In the genomic region with DNA sequence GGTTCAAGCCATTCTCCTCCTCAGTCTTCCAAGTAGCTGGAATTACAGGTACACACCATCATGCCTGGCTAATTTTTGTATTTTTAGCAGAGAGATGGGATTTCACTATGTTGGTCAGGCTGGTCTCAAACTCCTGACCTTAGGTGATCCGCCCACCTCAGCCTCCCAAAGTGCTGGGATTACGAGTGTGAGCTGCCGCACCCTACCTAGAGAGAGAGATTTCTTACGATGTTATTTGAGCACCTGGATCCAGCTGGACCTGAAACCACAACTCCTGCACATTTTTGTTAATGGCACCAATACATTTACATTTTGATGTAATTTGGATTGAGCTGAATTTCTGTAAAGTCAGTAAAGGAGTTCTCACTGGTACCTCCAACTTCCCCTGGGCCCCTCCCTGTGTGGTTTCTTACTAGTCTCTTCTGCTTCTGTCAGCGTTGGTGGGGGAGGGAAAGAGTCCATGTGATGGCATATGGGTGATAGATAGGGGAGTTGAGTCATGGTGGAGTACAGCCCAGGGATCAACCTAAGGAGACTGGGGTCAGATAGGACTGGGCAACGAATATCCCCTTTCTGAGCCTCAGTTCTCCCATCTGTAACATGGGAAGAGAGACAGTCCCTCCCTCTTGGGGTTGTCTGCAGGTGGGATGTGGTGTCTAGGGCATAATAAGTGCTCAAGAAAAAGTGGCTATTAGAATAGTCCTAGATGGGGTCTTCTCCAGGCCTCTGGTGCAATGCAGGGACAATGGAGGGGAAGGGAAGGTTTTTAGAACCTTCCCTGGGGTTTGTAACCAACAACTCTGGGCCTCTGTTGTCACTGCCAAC, we compare ENCODE assay signal across 10 cellular contexts.
DNase-seq lines count a peak whose midpoint lies in the region; ATAC-seq, FAIRE-seq and TF ChIP-seq lines count a peak whose summit lies in the region.
"Had no signal": no experiment of that assay in that cellular context is flagged by ENCODE, and none has a peak within 500 bp of the region (broad histone marks: within the 10 kb centered on the region; RNA-seq: fewer than 3 reads in every experiment).

No MANE protein-coding gene starts in this region.

- peak; percentile 33 for ATAC-seq in upper lobe of right lung
- no peak for ATAC-seq in GM18858 (IDR thresholded peaks at IDR 0.05; ENCODE audit: unreplicated experiment)

- no peak for TF ChIP-seq CTCF in kidney (IDR thresholded peaks at IDR 0.05; ENCODE audit: borderline replicate concordance, extremely low read depth, insufficient read depth)
- no peak for TF ChIP-seq CTCF in upper lobe of right lung (IDR thresholded peaks at IDR 0.05)
- no peak for TF ChIP-seq CTCF in vagina (IDR thresholded peaks at IDR 0.05)

- no peaks in the 10 kb centered on the region for H3K27me3 ChIP-seq in upper lobe of right lung
- H3K27me3 ChIP-seq in vagina: no peaks in the 10 kb centered on the region
- H3K27me3 ChIP-seq: BE2C had no signal

- peaks cover 29% of the 10 kb centered on the region for H3K4me1 Mint-ChIP-seq in T-helper 1 cell treated with Interleukin-12 subunit alpha and Interleukin-12 subunit beta and Interleukin-4 antibody, amounts not matched to agents 30 μg/mL and 1 μg/mL, for 36 hours (ENCODE audit: low read depth)

- TF ChIP-seq POLR2A in vagina (IDR thresholded peaks at IDR 0.05): no peak

- H3K27me3 Mint-ChIP-seq in T-helper 1 cell treated with Interleukin-12 subunit alpha and Interleukin-12 subunit beta and Interleukin-4 antibody, amounts not matched to agents 30 μg/mL and 1 μg/mL, for 36 hours (ENCODE audit: low read depth): no peaks in the 10 kb centered on the region

- no peaks in the 10 kb centered on the region for H3K9me3 ChIP-seq in kidney (ENCODE audit: control insufficient read depth in 1 of 2, low read length in 2 of 2)
- H3K9me3 ChIP-seq in upper lobe of right lung: no peaks in the 10 kb centered on the region
- H3K9me3 ChIP-seq in vagina: no peaks in the 10 kb centered on the region
- H3K9me3 ChIP-seq: BE2C had no signal

- no peaks in the 10 kb centered on the region for H3K36me3 ChIP-seq in kidney (ENCODE audit: control insufficient read depth in 1 of 2, insufficient read depth in 2 of 2, low read length in 2 of 2)
- no peaks in the 10 kb centered on the region for H3K36me3 ChIP-seq in upper lobe of right lung
- no peaks in the 10 kb centered on the region for H3K36me3 ChIP-seq in vagina
- H3K36me3 ChIP-seq: BE2C had no signal

- peak overlapping the region; percentile 23 for H3K27ac Mint-ChIP-seq in T-helper 1 cell treated with Interleukin-12 subunit alpha and Interleukin-12 subunit beta and Interleukin-4 antibody, amounts not matched to agents 30 μg/mL and 1 μg/mL, for 36 hours

- peak overlapping the region; percentile 36 for H3K4me3 Mint-ChIP-seq in T-helper 1 cell treated with Interleukin-12 subunit alpha and Interleukin-12 subunit beta and Interleukin-4 antibody, amounts not matched to agents 30 μg/mL and 1 μg/mL, for 36 hours

- FAIRE-seq in kidney (lab: Jason Lieb, UNC): no peak

- no peaks in the 10 kb centered on the region for H3K9me3 Mint-ChIP-seq in T-helper 1 cell treated with Interleukin-12 subunit alpha and Interleukin-12 subunit beta and Interleukin-4 antibody, amounts not matched to agents 30 μg/mL and 1 μg/mL, for 36 hours

- H3K9ac ChIP-seq in kidney (ENCODE audit: low read length in 2 of 2): no peak overlapping the region

- H3K27ac ChIP-seq in kidney (ENCODE audit: low read depth in 2 of 2, low read length in 2 of 2) (no peak overlapping the region), upper lobe of right lung (no peak overlapping the region), vagina (no peak overlapping the region)

- peak; percentile 38 for DNase-seq in stimulated activated CD4-positive, alpha-beta T cell treated with anti-CD3 and anti-CD28 coated beads, Interleukin-15, amount 100 ng/mL, for 24 hours
- no peak for DNase-seq in stimulated activated CD4-positive, alpha-beta T cell treated with anti-CD3 and anti-CD28 coated beads, Interleukin-4, amount 100 ng/mL, for 4 hours
- DNase-seq in kidney (peak; percentile 3), upper lobe of right lung (no peak), NCI-H1436 treated with DMSO at 0.1 percent for 48 hours (lab: John Stamatoyannopoulos, UW) (no peak), vagina (ENCODE audit: extremely low spot score in 2 of 2) (no peak)
- DNase-seq: BE2C, NCI-H524 treated with DMSO at 0.1 percent for 48 hours had no signal

- H3K4me1 ChIP-seq in kidney (ENCODE audit: control insufficient read depth in 1 of 2, insufficient read depth in 1 of 2, low read depth in 1 of 2, low read length in 2 of 2) (peaks cover 8 to 13% of the 10 kb centered on the region in 2 donors), upper lobe of right lung (peaks cover 17% of the 10 kb centered on the region), vagina (peaks cover 8% of the 10 kb centered on the region)

- no peaks in the 10 kb centered on the region for H3K36me3 Mint-ChIP-seq in T-helper 1 cell treated with Interleukin-12 subunit alpha and Interleukin-12 subunit beta and Interleukin-4 antibody, amounts not matched to agents 30 μg/mL and 1 μg/mL, for 36 hours (ENCODE audit: low read depth)

- H3K4me3 ChIP-seq in kidney (ENCODE audit: low read length in 2 of 2): no peak overlapping the region
- no peak overlapping the region for H3K4me3 ChIP-seq in upper lobe of right lung
- H3K4me3 ChIP-seq in vagina: no peak overlapping the region

- intact Hi-C loops in kidney (cut with DNase I) (no loop called here), upper lobe of right lung (cut with DNase I) (no loop called here), vagina (cut with DNase I) (no loop called here)

Comparison
In these comparisons a context has a peak if more than half of its experiments do, and no peak if none do; other contexts are left out.
1. DNase-seq: peak in stimulated activated CD4-positive, alpha-beta T cell treated with anti-CD3 and anti-CD28 coated beads, Interleukin-15, amount 100 ng/mL, for 24 hours (single experiment) and kidney (single experiment); none in stimulated activated CD4-positive, alpha-beta T cell treated with anti-CD3 and anti-CD28 coated beads, Interleukin-4, amount 100 ng/mL, for 4 hours (0 of 2), upper lobe of right lung (single experiment), NCI-H1436 treated with DMSO at 0.1 percent for 48 hours (single experiment) and vagina (0 of 2).